ENCODE assay signal across 21 cellular contexts in genomic region chr7:114345494-114345893, GRCh38.
A peak's percentile ranks its signal among the peaks of the same experiment; 100 is the strongest.
DNase-seq lines count a peak whose midpoint lies in the region; ATAC-seq and TF ChIP-seq lines count a peak whose summit lies in the region.
"Had no signal": no experiment of that assay in that cellular context is flagged by ENCODE, and none has a peak within 500 bp of the region (broad histone marks: within the 10 kb centered on the region; RNA-seq: fewer than 3 reads in every experiment).

No MANE protein-coding gene starts in this region.

- H4K20me1 ChIP-seq in fibroblast of lung (ENCODE audit: control insufficient read depth, extremely low read depth, insufficient read depth, low read length) = no peaks in the 10 kb centered on the region
- H4K20me1 ChIP-seq: BLaER1 had no signal

- in situ Hi-C loops in SK-MEL-5 (cut with HindIII; ENCODE audit: low pct_unique_long_range_greater_than_20kb, low sequenced_read_pairs) = no loop called here

- H2AFZ ChIP-seq in fibroblast of lung (ENCODE audit: low read length) = no peak overlapping the region

- H3K9me3 ChIP-seq in fibroblast of lung (ENCODE audit: control insufficient read depth, insufficient read depth, low read depth, low read length) = no peaks in the 10 kb centered on the region
- H3K9me3 ChIP-seq: ascending aorta, BLaER1, spleen had no signal

- H3K4me3 ChIP-seq in fibroblast of lung (replicated peaks in 1 of 4; ENCODE audit: control extremely low read depth in 1 of 4, insufficient read depth in 1 of 4, low read depth in 3 of 4, low read length in 4 of 4) = no peak overlapping the region
- H3K4me3 ChIP-seq in skeletal muscle cell (ENCODE audit: low read depth, low read length) = no peak overlapping the region
- H3K4me3 ChIP-seq: ascending aorta, BLaER1, spleen had no signal

- no peak overlapping the region for H3K27ac ChIP-seq in fibroblast of lung (ENCODE audit: insufficient read depth, low read length)
- H3K27ac ChIP-seq: ascending aorta, BLaER1, spleen had no signal

- no peak overlapping the region for H3K9ac ChIP-seq in fibroblast of lung (ENCODE audit: insufficient read depth, low read length)
- H3K9ac ChIP-seq: BLaER1 had no signal

- H3K4me2 ChIP-seq in fibroblast of lung (ENCODE audit: extremely low read depth, insufficient read depth, low read length) = no peak overlapping the region
- H3K4me2 ChIP-seq: BLaER1 had no signal

- TF ChIP-seq CTCF in fibroblast of lung (conservative IDR thresholded peaks at IDR 0.05 in 1 of 2, IDR thresholded peaks at IDR 0.05 in 1 of 2; ENCODE audit: low read depth in 1 of 2, low read length in 2 of 2) = no peak

- ATAC-seq in HG03571 (IDR thresholded peaks at IDR 0.05; ENCODE audit: unreplicated experiment) (no peak), left lobe of liver (no peak)
- ATAC-seq: activated CD4-positive, CD25-positive, alpha-beta regulatory T cell treated with anti-CD3 and anti-CD28 coated beads, Interleukin-2, amount 50 U/mL, for 24 hours; activated CD8-positive, alpha-beta memory T cell treated with anti-CD3 and anti-CD28 coated beads, Interleukin-2, amount 10 ng/mL, durations not matched to agents 7 days and 5 days; left colon; Right ventricle myocardium inferior; stimulated activated naive B cell treated with anti-CD40 and anti-IgM and Interleukin-4, amounts not matched to agents 10 μg/mL and 1 μg/mL and 100 μg/mL, for 72 hours had no signal

- DNase-seq in HT1080 (ENCODE audit: low read depth) (peak; percentile 74), SK-MEL-5 (ENCODE audit: low read depth, low spot score) (peak; percentile 46), fibroblast of lung (ENCODE audit: low read depth in 2 of 2) (peak; percentile 68 to 83), skeletal muscle cell (ENCODE audit: low read depth) (peak; percentile 48), GM03348 (ENCODE audit: low spot score) (no peak), left lobe of liver (ENCODE audit: low spot score) (no peak)
- DNase-seq in NK-92 treated with Interleukin-12 subunit alpha and Interleukin-12 subunit beta, amount 100 ng/mL, for 24 hours (lab: John Stamatoyannopoulos, UW) = no peak
- DNase-seq: activated CD8-positive, alpha-beta memory T cell treated with anti-CD3 and anti-CD28 coated beads, Interleukin-2, amount 10 ng/mL, durations not matched to agents 7 days and 5 days; activated effector memory CD4-positive, alpha-beta T cell treated with anti-CD3 and anti-CD28 coated beads, Interleukin-2, amount 50 U/mL, for 16 hours; DMS153; left colon; NCI-H1105 treated with DMSO at 0.1 percent for 48 hours; NCI-H2171 treated with DMSO at 0.1 percent for 48 hours; spleen; stimulated activated naive B cell treated with anti-CD40 and anti-IgM and Interleukin-4, amounts not matched to agents 10 μg/mL and 1 μg/mL and 100 μg/mL, for 72 hours; trophoblast cell had no signal

- no peaks in the 10 kb centered on the region for H3K27me3 ChIP-seq in fibroblast of lung (ENCODE audit: control insufficient read depth, insufficient read depth, low read length)
- H3K27me3 ChIP-seq: ascending aorta, BLaER1, spleen had no signal

- H3K4me1 ChIP-seq in fibroblast of lung (ENCODE audit: control insufficient read depth, extremely low read depth, insufficient read depth, low read length) = no peaks in the 10 kb centered on the region
- H3K4me1 ChIP-seq: ascending aorta, BLaER1, spleen had no signal

- no peaks in the 10 kb centered on the region for H3K79me2 ChIP-seq in fibroblast of lung (ENCODE audit: control insufficient read depth, insufficient read depth, low read length)

- H3K36me3 ChIP-seq in fibroblast of lung (ENCODE audit: control insufficient read depth, insufficient read depth, low read length) = no peaks in the 10 kb centered on the region
- H3K36me3 ChIP-seq: ascending aorta, BLaER1, spleen had no signal

Comparison
In these comparisons a context has a peak if more than half of its experiments do, and no peak if none do; other contexts are left out.
1. DNase-seq: peak in HT1080 (single experiment), SK-MEL-5 (single experiment), fibroblast of lung (2 of 2) and skeletal muscle cell (single experiment); none in GM03348 (single experiment), NK-92 treated with Interleukin-12 subunit alpha and Interleukin-12 subunit beta, amount 100 ng/mL, for 24 hours (single experiment) and left lobe of liver (single experiment).